Comparison of ENCODE assay signal across 18 cellular contexts in the genomic region with DNA sequence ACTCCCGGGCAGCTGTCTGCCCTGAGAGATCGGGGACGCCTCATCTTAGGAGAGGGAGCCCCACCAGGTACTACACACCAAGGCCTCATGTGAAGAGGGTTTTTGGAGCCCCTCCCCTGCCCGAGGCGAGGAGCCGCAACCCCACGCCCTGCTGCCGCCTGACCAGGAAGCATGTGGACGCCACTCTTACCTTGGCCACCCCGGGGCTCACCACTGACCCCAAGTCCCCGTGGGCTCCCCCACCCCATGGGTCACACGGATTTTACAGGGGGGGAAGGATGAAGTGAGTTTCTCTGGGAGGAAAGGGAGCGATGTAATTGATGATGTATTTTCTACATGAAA. TPM values are rescaled to one million over a fixed set of nuclear protein-coding genes. Genes with fewer than 3 reads are reported as not detected.
DNase-seq lines count a peak whose midpoint lies in the region; ATAC-seq and TF ChIP-seq lines count a peak whose summit lies in the region.
"Had no signal": no experiment of that assay in that cellular context is flagged by ENCODE, and none has a peak within 500 bp of the region (broad histone marks: within the 10 kb centered on the region; RNA-seq: fewer than 3 reads in every experiment).

No MANE protein-coding gene starts in this region.

- no peaks in the 10 kb centered on the region for H3K9me3 ChIP-seq in Karpas-422 (ENCODE audit: low read length)
- no peaks in the 10 kb centered on the region for H3K9me3 ChIP-seq in endodermal cell (ENCODE audit: control insufficient read depth, low read length)
- H3K9me3 ChIP-seq in esophagus squamous epithelium: no peaks in the 10 kb centered on the region
- H3K9me3 ChIP-seq: HAP-1 had no signal

- 90 to 94% methylated on average over 12 to 13 of the region's 13 CpGs for WGBS in endodermal cell (ENCODE audit: insufficient coverage in 1 of 2, insufficient read length in 1 of 2), 2 experiments
- WGBS in esophagus squamous epithelium, 2 donors: 60% methylated on average over 1 of the region's 13 CpGs; no CpG with 5 or more reads in 1 of the 2 donors

- H3K4me3 Mint-ChIP-seq in endodermal cell: no peak overlapping the region
- peak overlapping the region; percentile 9 for H3K4me3 Mint-ChIP-seq in stimulated activated memory B cell treated with anti-CD40 and anti-IgM and Interleukin-4, amounts not matched to agents 10 μg/mL and 1 μg/mL and 100 μg/mL, for 72 hours
- H3K4me3 Mint-ChIP-seq: CD4-positive, alpha-beta memory T cell; T-helper 1 cell treated with Interleukin-12 subunit alpha and Interleukin-12 subunit beta and Interleukin-4 antibody, amounts not matched to agents 30 μg/mL and 1 μg/mL, for 36 hours had no signal

- H3K27me3 Mint-ChIP-seq in endodermal cell (ENCODE audit: insufficient read depth): no peaks in the 10 kb centered on the region
- H3K27me3 Mint-ChIP-seq in stimulated activated memory B cell treated with anti-CD40 and anti-IgM and Interleukin-4, amounts not matched to agents 10 μg/mL and 1 μg/mL and 100 μg/mL, for 72 hours: no peaks in the 10 kb centered on the region
- H3K27me3 Mint-ChIP-seq: CD4-positive, alpha-beta memory T cell had no signal

- H3K9ac ChIP-seq in Karpas-422 (ENCODE audit: low read length): peak overlapping the region; percentile 80
- no peak overlapping the region for H3K9ac ChIP-seq in endodermal cell (ENCODE audit: extremely low read depth, low read length, poor library complexity, severe bottlenecking)

- no peaks in the 10 kb centered on the region for H3K9me2 ChIP-seq in Karpas-422 (replicated peaks; ENCODE audit: insufficient read depth, low read length)

- no peaks in the 10 kb centered on the region for H4K20me1 ChIP-seq in Karpas-422 (ENCODE audit: insufficient read depth, low read depth, low read length)

- ATAC-seq in stimulated activated memory B cell treated with anti-CD40 and anti-IgM and Interleukin-4, amounts not matched to agents 10 μg/mL and 1 μg/mL and 100 μg/mL, for 72 hours: no peak
- no peak for ATAC-seq in GM18517 (IDR thresholded peaks at IDR 0.05; ENCODE audit: unreplicated experiment)
- no peak for ATAC-seq in GM18868 (IDR thresholded peaks at IDR 0.05; ENCODE audit: unreplicated experiment)

- H3K4me1 Mint-ChIP-seq in endodermal cell: no peaks in the 10 kb centered on the region
- H3K4me1 Mint-ChIP-seq in stimulated activated memory B cell treated with anti-CD40 and anti-IgM and Interleukin-4, amounts not matched to agents 10 μg/mL and 1 μg/mL and 100 μg/mL, for 72 hours: peaks cover 35% of the 10 kb centered on the region
- H3K4me1 Mint-ChIP-seq: CD4-positive, alpha-beta memory T cell had no signal

- no peaks in the 10 kb centered on the region for H3K79me2 ChIP-seq in Karpas-422 (ENCODE audit: low read length)

- H3K27me3 ChIP-seq in Karpas-422 (ENCODE audit: low read length): no peaks in the 10 kb centered on the region
- H3K27me3 ChIP-seq in endodermal cell (ENCODE audit: control insufficient read depth, insufficient read depth, low read length, poor library complexity, severe bottlenecking): no peaks in the 10 kb centered on the region
- no peaks in the 10 kb centered on the region for H3K27me3 ChIP-seq in esophagus squamous epithelium

- intact Hi-C loops in esophagus squamous epithelium (cut with DNase I): no loop called here

- no peaks in the 10 kb centered on the region for H3K9me3 Mint-ChIP-seq in endodermal cell
- H3K9me3 Mint-ChIP-seq in stimulated activated memory B cell treated with anti-CD40 and anti-IgM and Interleukin-4, amounts not matched to agents 10 μg/mL and 1 μg/mL and 100 μg/mL, for 72 hours: no peaks in the 10 kb centered on the region
- H3K9me3 Mint-ChIP-seq: CD4-positive, alpha-beta memory T cell; T-helper 1 cell treated with Interleukin-12 subunit alpha and Interleukin-12 subunit beta and Interleukin-4 antibody, amounts not matched to agents 30 μg/mL and 1 μg/mL, for 36 hours had no signal

- H2AFZ ChIP-seq in Karpas-422 (ENCODE audit: low read length): no peak overlapping the region

- TF ChIP-seq CTCF in GM12864 (IDR thresholded peaks at IDR 0.05; ENCODE audit: low read depth, low read length, missing control alignments) (no peak), endodermal cell (conservative IDR thresholded peaks at IDR 0.05) (no peak), esophagus squamous epithelium (IDR thresholded peaks at IDR 0.05) (no peak)

- H3K4me1 ChIP-seq in Karpas-422 (ENCODE audit: low read length): peaks cover 64% of the 10 kb centered on the region
- H3K4me1 ChIP-seq in endodermal cell (ENCODE audit: control insufficient read depth, insufficient read depth, low read length): no peaks in the 10 kb centered on the region
- H3K4me1 ChIP-seq in esophagus squamous epithelium: peaks cover 0 to 4% (median 0%) of the 10 kb centered on the region in 3 donors
- H3K4me1 ChIP-seq: HAP-1 had no signal

- no peak for TF ChIP-seq POLR2A in esophagus squamous epithelium (IDR thresholded peaks at IDR 0.05)

- H3K27ac Mint-ChIP-seq in endodermal cell: no peak overlapping the region
- H3K27ac Mint-ChIP-seq in stimulated activated memory B cell treated with anti-CD40 and anti-IgM and Interleukin-4, amounts not matched to agents 10 μg/mL and 1 μg/mL and 100 μg/mL, for 72 hours: peak overlapping the region; percentile 83
- H3K27ac Mint-ChIP-seq: T-helper 1 cell treated with Interleukin-12 subunit alpha and Interleukin-12 subunit beta and Interleukin-4 antibody, amounts not matched to agents 30 μg/mL and 1 μg/mL, for 36 hours had no signal

- peaks cover 7% of the 10 kb centered on the region for H3K36me3 Mint-ChIP-seq in endodermal cell (ENCODE audit: low read depth)
- peaks cover 44% of the 10 kb centered on the region for H3K36me3 Mint-ChIP-seq in stimulated activated memory B cell treated with anti-CD40 and anti-IgM and Interleukin-4, amounts not matched to agents 10 μg/mL and 1 μg/mL and 100 μg/mL, for 72 hours

- no peak for DNase-seq in GM12864 (ENCODE audit: low read depth)
- no peak for DNase-seq in Karpas-422
- DNase-seq in endodermal cell: no peak
- DNase-seq in esophagus squamous epithelium (lab: John Stamatoyannopoulos, UW): no peak
- DNase-seq: ACHN; AML-193; CD4-positive, alpha-beta memory T cell; GF-D8; KBM-7; NCI-H1048; NCI-H524; SHP77 treated with DMSO at 0.1 percent for 48 hours had no signal

- H3K36me3 ChIP-seq in Karpas-422 (ENCODE audit: insufficient read depth, low read length): peaks cover 9% of the 10 kb centered on the region; the same call in 1 of the 2 replicates
- H3K36me3 ChIP-seq in endodermal cell (ENCODE audit: control insufficient read depth, insufficient read depth, low read length): peaks cover 9% of the 10 kb centered on the region
- peaks cover 0 to 59% (median 13%) of the 10 kb centered on the region in 3 donors for H3K36me3 ChIP-seq in esophagus squamous epithelium
- H3K36me3 ChIP-seq: HAP-1 had no signal

- H3K4me3 ChIP-seq in GM12864 (ENCODE audit: low read depth, low read length) (peak overlapping the region; percentile 1; the same call in 1 of the 2 replicates), Karpas-422 (ENCODE audit: low read length) (peak overlapping the region; percentile 59), endodermal cell (ENCODE audit: low read length) (no peak overlapping the region), esophagus squamous epithelium (no peak overlapping the region)
- H3K4me3 ChIP-seq: HAP-1 had no signal

- H3K27ac ChIP-seq in Karpas-422 (ENCODE audit: low read length) (peak overlapping the region; percentile 99), endodermal cell (ENCODE audit: low read depth, low read length) (peak overlapping the region; percentile 38), esophagus squamous epithelium (no peak overlapping the region)

- peak overlapping the region; percentile 72 for H3K4me2 ChIP-seq in Karpas-422 (ENCODE audit: low read depth, low read length, poor library complexity, severe bottlenecking)

RNA-seq across cellular contexts. Expression of a gene that starts 17.6 kb away (rescaled TPM):
- not detected in 2 replicates for total RNA-seq in Karpas-422 (2014; rRNA removed; shearing (Covaris generic); ENCODE audit: low replicate concordance)
- total RNA-seq in endodermal cell (not detected), esophagus squamous epithelium (under 1 TPM in 1 of 4 donors, not detected in 3; 0.76 TPM)
- not detected for polyA plus RNA-seq in endodermal cell (2013, experiment 1 of 2)
- polyA plus RNA-seq in endodermal cell (2013, experiment 2 of 2): not detected
- total RNA-seq: CD4-positive, alpha-beta memory T cell; Daoy had no signal
- polyA plus RNA-seq: CD4-positive, alpha-beta memory T cell had no signal

RNA-seq across cellular contexts. Expression of a gene that starts 25.2 kb away (rescaled TPM):
- total RNA-seq in Karpas-422 (2014; rRNA removed; shearing (Covaris generic); ENCODE audit: low replicate concordance): 14.5 and 20.5 TPM in 2 replicates
- total RNA-seq in endodermal cell (10 to 100 TPM; 15.0 to 18.5 TPM), esophagus squamous epithelium (10 to 100 TPM in 1 of 4 donors, 1 to 10 TPM in 3; 4.0 to 13.0 (median 6.9) TPM)
- polyA plus RNA-seq in endodermal cell (2013, experiment 1 of 2): 11.1 TPM
- 9.6 TPM for polyA plus RNA-seq in endodermal cell (2013, experiment 2 of 2)

RNA-seq across cellular contexts. Expression of a gene that starts 43.8 kb away (rescaled TPM):
- total RNA-seq in Karpas-422 (2014; rRNA removed; shearing (Covaris generic); ENCODE audit: low replicate concordance): 5.5 and 9.2 TPM in 2 replicates
- total RNA-seq in endodermal cell (under 1 TPM; 0.66 to 0.75 TPM), esophagus squamous epithelium (10 to 100 TPM in 1 of 4 donors, 1 to 10 TPM in 3; 1.1 to 12.8 (median 3.5) TPM)
- 1.1 TPM for polyA plus RNA-seq in endodermal cell (2013, experiment 1 of 2)
- 1.7 TPM for polyA plus RNA-seq in endodermal cell (2013, experiment 2 of 2)

RNA-seq across cellular contexts. Expression of a gene that starts 46.1 kb away (rescaled TPM):
- total RNA-seq in Karpas-422 (2014; rRNA removed; shearing (Covaris generic); ENCODE audit: low replicate concordance): not detected in 2 replicates
- total RNA-seq in endodermal cell (1 to 10 TPM; 3.8 to 6.5 TPM), esophagus squamous epithelium (10 to 100 TPM in 2 of 4 donors, 1 to 10 TPM in 2; 6.0 to 13.7 (median 9.9) TPM)
- 1.4 TPM for polyA plus RNA-seq in endodermal cell (2013, experiment 1 of 2)
- 1.2 TPM for polyA plus RNA-seq in endodermal cell (2013, experiment 2 of 2)

Comparison
In these comparisons a context has a peak if more than half of its experiments do, and no peak if none do; other contexts are left out.
1. H3K4me3 ChIP-seq: peak in GM12864 (single experiment) and Karpas-422 (single experiment); none in endodermal cell (single experiment) and esophagus squamous epithelium (0 of 4).
2. H3K27ac ChIP-seq: peak in Karpas-422 (single experiment) and endodermal cell (single experiment); none in esophagus squamous epithelium (0 of 4).